ENCODE assay signal across 26 cellular contexts in the genomic region with DNA sequence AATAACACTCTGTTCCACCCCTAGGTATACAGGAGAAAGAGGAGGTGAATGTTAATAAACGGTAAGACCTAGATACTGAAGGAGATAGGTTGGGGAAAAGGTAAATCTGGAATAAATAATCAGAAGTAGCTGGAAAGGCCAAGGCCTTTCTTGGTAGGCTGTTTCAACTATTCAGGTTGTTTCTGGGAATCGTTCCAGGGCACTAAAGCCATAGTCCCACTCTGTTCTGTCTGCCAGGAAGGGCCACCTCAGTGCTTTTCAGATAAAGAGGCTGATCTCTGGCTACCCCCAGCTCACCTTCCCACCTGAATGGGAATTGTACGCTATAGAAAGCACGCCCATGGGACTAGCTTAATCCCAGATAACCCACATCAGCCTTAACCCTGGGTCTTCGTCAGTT.
"Had no signal": no experiment of that assay in that cellular context is flagged by ENCODE, and none has a peak within 500 bp of the region (broad histone marks: within the 10 kb centered on the region; RNA-seq: fewer than 3 reads in every experiment).

No MANE protein-coding gene starts in this region.

- H3K27me3 ChIP-seq: breast epithelium, Peyer's patch had no signal

- ATAC-seq: activated CD8-positive, alpha-beta T cell treated with anti-CD3 and anti-CD28 coated beads, Interleukin-2, amount 10 ng/mL, durations not matched to agents 7 days and 5 days; K562; T-helper 17 cell; WTC11 had no signal

- H3K4me1 Mint-ChIP-seq: WTC11 had no signal

- H3K4me3 ChIP-seq: breast epithelium, K562, Peyer's patch had no signal

- DNase-seq: activated CD4-positive, alpha-beta T cell treated with anti-CD3 and anti-CD28 coated beads for 48 hours; activated CD4-positive, alpha-beta T cell treated with anti-CD3 and anti-CD28 coated beads, Interleukin-2, amount 50 U/mL, for 4 hours; activated CD4-positive, CD25-positive, alpha-beta regulatory T cell treated with anti-CD3 and anti-CD28 coated beads, Interleukin-2, amount 50 U/mL, for 72 hours; activated CD8-positive, alpha-beta memory T cell treated with anti-CD3 and anti-CD28 coated beads, Interleukin-2, amount 50 U/mL, for 48 hours; activated CD8-positive, alpha-beta T cell treated with anti-CD3 and anti-CD28 coated beads, Interleukin-2, amount 10 ng/mL, durations not matched to agents 7 days and 5 days; activated gamma-delta T cell; activated naive CD4-positive, alpha-beta T cell treated with anti-CD3 and anti-CD28 coated beads for 36 hours; activated T-cell treated with anti-CD3 and anti-CD28 coated beads, Interleukin-2, amount 50 U/mL, for 1 hour; aorta; central memory CD4-positive, alpha-beta T cell; Karpas-422; MM.1S; NCI-H1105 treated with DMSO at 0.1 percent for 48 hours; NCI-H146; NCI-H187 treated with DMSO at 0.1 percent for 48 hours; NCI-H2081 treated with DMSO at 0.1 percent for 48 hours; NCI-H446; NCI-H524; Peyer's patch; SHP77 treated with DMSO at 0.1 percent for 48 hours; T-helper 17 cell; T-helper 9 cell had no signal

- H3K27ac Mint-ChIP-seq: activated CD8-positive, alpha-beta T cell treated with anti-CD3 and anti-CD28 coated beads, Interleukin-2, amount 10 ng/mL, durations not matched to agents 7 days and 5 days; activated naive CD4-positive, alpha-beta T cell treated with anti-CD3 and anti-CD28 coated beads for 36 hours; WTC11 had no signal

- H3K4me1 ChIP-seq: breast epithelium, Peyer's patch had no signal

- H3K9me3 Mint-ChIP-seq: activated naive CD4-positive, alpha-beta T cell treated with anti-CD3 and anti-CD28 coated beads for 36 hours; WTC11 had no signal

- FAIRE-seq: K562 had no signal

- H3K4me3 Mint-ChIP-seq: activated CD8-positive, alpha-beta T cell treated with anti-CD3 and anti-CD28 coated beads, Interleukin-2, amount 10 ng/mL, durations not matched to agents 7 days and 5 days; activated naive CD4-positive, alpha-beta T cell treated with anti-CD3 and anti-CD28 coated beads for 36 hours; activated naive CD8-positive, alpha-beta T cell; WTC11 had no signal

- H3K27ac ChIP-seq: breast epithelium, Peyer's patch had no signal

- H3K9me3 ChIP-seq: breast epithelium, Peyer's patch had no signal

- H3K27me3 Mint-ChIP-seq: activated naive CD8-positive, alpha-beta T cell; T-helper 17 cell had no signal
